Comparison of ENCODE assay signal across 14 cellular contexts in genomic region chr18:9835112-9835755, GRCh38. TPM values are rescaled to one million over a fixed set of nuclear protein-coding genes. Genes with fewer than 3 reads are reported as not detected.
A peak's percentile ranks its signal among the peaks of the same experiment; 100 is the strongest.
DNase-seq lines count a peak whose midpoint lies in the region; ATAC-seq and TF ChIP-seq lines count a peak whose summit lies in the region.
"Had no signal": no experiment of that assay in that cellular context is flagged by ENCODE, and none has a peak within 500 bp of the region (broad histone marks: within the 10 kb centered on the region; RNA-seq: fewer than 3 reads in every experiment).

No MANE protein-coding gene starts in this region.

- H3K36me3 ChIP-seq in HCT116 (ENCODE audit: control insufficient read depth in 1 of 2, insufficient read depth in 2 of 2, low read length in 2 of 2) (no peaks in the 10 kb centered on the region), hepatocyte (replicated peaks; ENCODE audit: insufficient read depth, low read depth) (no peaks in the 10 kb centered on the region)
- H3K36me3 ChIP-seq in naive thymus-derived CD4-positive, alpha-beta T cell (ENCODE audit: control insufficient read depth in 2 of 3, insufficient read depth in 3 of 3, low read length in 3 of 3): no peaks in the 10 kb centered on the region

- TF ChIP-seq CTCF in HCT116 (IDR thresholded peaks at IDR 0.05 in 2 of 3, conservative IDR thresholded peaks at IDR 0.05 in 1 of 3; ENCODE audit: borderline replicate concordance in 1 of 3, insufficient read depth in 1 of 3, low read depth in 2 of 3, low read length in 2 of 3) (no peak), hepatocyte (IDR thresholded peaks at IDR 0.05; ENCODE audit: poor library complexity) (no peak), progenitor cell of endocrine pancreas (IDR thresholded peaks at IDR 0.05; ENCODE audit: unreplicated experiment) (no peak)

- H3K27ac ChIP-seq in HCT116 (ENCODE audit: low read depth, low read length) (no peak overlapping the region), hepatocyte (peak overlapping the region; percentile 71)
- H3K27ac ChIP-seq in naive thymus-derived CD4-positive, alpha-beta T cell (ENCODE audit: low read depth, low read length): no peak overlapping the region
- H3K27ac ChIP-seq: SK-N-MC had no signal

- CTCF ChIA-PET in HCT116 (lab: Charles Lee): no interaction called here
- CTCF ChIA-PET in naive thymus-derived CD4-positive, alpha-beta T cell (lab: Charles Lee): no interaction called here

- no peak overlapping the region for H3K4me3 ChIP-seq in HCT116 (replicated peaks in 1 of 2; ENCODE audit: low read depth in 1 of 2, low read length in 2 of 2)
- H3K4me3 ChIP-seq in hepatocyte: no peak overlapping the region
- H3K4me3 ChIP-seq in naive thymus-derived CD4-positive, alpha-beta T cell (ENCODE audit: low read length): no peak overlapping the region

- ATAC-seq in HCT116 (no peak), GM19397 (IDR thresholded peaks at IDR 0.05; ENCODE audit: unreplicated experiment) (no peak)
- no peak for ATAC-seq in naive thymus-derived CD4-positive, alpha-beta T cell

- peaks cover 13% of the 10 kb centered on the region for H3K4me1 Mint-ChIP-seq in progenitor cell of endocrine pancreas (ENCODE audit: low read depth)
- no peaks in the 10 kb centered on the region for H3K4me1 Mint-ChIP-seq in naive thymus-derived CD4-positive, alpha-beta T cell
- H3K4me1 Mint-ChIP-seq: activated CD4-positive, alpha-beta T cell treated with anti-CD3 and anti-CD28 coated beads, Interleukin-2, amount 10 ng/mL, durations not matched to agents 24 days and 14 days; activated naive CD8-positive, alpha-beta T cell treated with anti-CD3 and anti-CD28 coated beads, Interleukin-2, amount 10 ng/mL, durations not matched to agents 7 days and 5 days; immature natural killer cell had no signal

- H3K79me2 ChIP-seq in HCT116 (ENCODE audit: insufficient read depth, low read length) (no peaks in the 10 kb centered on the region), hepatocyte (no peaks in the 10 kb centered on the region)

- H3K27me3 ChIP-seq in HCT116 (ENCODE audit: insufficient read depth, low read length) (no peaks in the 10 kb centered on the region), hepatocyte (no peaks in the 10 kb centered on the region)
- H3K27me3 ChIP-seq in naive thymus-derived CD4-positive, alpha-beta T cell (ENCODE audit: control insufficient read depth in 2 of 2, insufficient read depth in 2 of 2, low read length in 2 of 2): no peaks in the 10 kb centered on the region

- H2AFZ ChIP-seq in HCT116 (ENCODE audit: low read depth, low read length, poor library complexity, severe bottlenecking) (no peak overlapping the region), hepatocyte (no peak overlapping the region)

- H3K9me3 Mint-ChIP-seq in progenitor cell of endocrine pancreas (ENCODE audit: low read depth): no peaks in the 10 kb centered on the region
- H3K9me3 Mint-ChIP-seq in naive thymus-derived CD4-positive, alpha-beta T cell: no peaks in the 10 kb centered on the region
- H3K9me3 Mint-ChIP-seq: activated CD4-positive, alpha-beta T cell treated with anti-CD3 and anti-CD28 coated beads, Interleukin-2, amount 10 ng/mL, durations not matched to agents 24 days and 14 days; activated naive CD8-positive, alpha-beta T cell treated with anti-CD3 and anti-CD28 coated beads, Interleukin-2, amount 10 ng/mL, durations not matched to agents 7 days and 5 days; CD4-positive, alpha-beta T cell; immature natural killer cell had no signal

- intact Hi-C loops in HCT116 (cut with micrococcal nuclease): no loop called here
- intact Hi-C loops in naive thymus-derived CD4-positive, alpha-beta T cell (cut with micrococcal nuclease): no loop called here

- no peaks in the 10 kb centered on the region for H3K36me3 Mint-ChIP-seq in progenitor cell of endocrine pancreas (ENCODE audit: insufficient read depth)
- H3K36me3 Mint-ChIP-seq in naive thymus-derived CD4-positive, alpha-beta T cell: no peaks in the 10 kb centered on the region
- H3K36me3 Mint-ChIP-seq: activated naive CD8-positive, alpha-beta T cell treated with anti-CD3 and anti-CD28 coated beads, Interleukin-2, amount 10 ng/mL, durations not matched to agents 7 days and 5 days; immature natural killer cell had no signal

- DNase-seq in HCT116 (ENCODE audit: low read depth, low spot score) (no peak), NCI-H82 (lab: John Stamatoyannopoulos, UW) (peak; percentile 95), hepatocyte (ENCODE audit: low spot score) (peak; percentile 45), progenitor cell of endocrine pancreas (ENCODE audit: low spot score, unreplicated experiment) (no peak), C1 segment of cervical spinal cord (lab: John Stamatoyannopoulos, UW) (no peak)
- no peak for DNase-seq in naive thymus-derived CD4-positive, alpha-beta T cell
- no peak for DNase-seq in stimulated activated naive CD4-positive, alpha-beta T cell treated with Interleukin-2 at 50 U/mL for 16 hours (lab: John Stamatoyannopoulos, UW)
- DNase-seq: activated CD4-positive, alpha-beta T cell treated with anti-CD3 and anti-CD28 coated beads, Interleukin-2, amount 10 ng/mL, durations not matched to agents 24 days and 14 days; activated naive CD8-positive, alpha-beta T cell treated with anti-CD3 and anti-CD28 coated beads, Interleukin-2, amount 10 ng/mL, durations not matched to agents 7 days and 5 days; CD4-positive, alpha-beta T cell; immature natural killer cell; NCI-H226 had no signal

- H3K27me3 Mint-ChIP-seq in progenitor cell of endocrine pancreas: peaks cover 34% of the 10 kb centered on the region
- peaks cover 12 to 27% (median 17%) of the 10 kb centered on the region in 5 donors for H3K27me3 Mint-ChIP-seq in naive thymus-derived CD4-positive, alpha-beta T cell

- H3K9me2 ChIP-seq in HCT116 (ENCODE audit: insufficient read depth) (no peaks in the 10 kb centered on the region), hepatocyte (replicated peaks; ENCODE audit: insufficient read depth) (no peaks in the 10 kb centered on the region)

- H3K9me3 ChIP-seq in HCT116 (ENCODE audit: control insufficient read depth in 1 of 2, insufficient read depth in 1 of 2, low read depth in 1 of 2, low read length in 2 of 2): no peaks in the 10 kb centered on the region
- no peaks in the 10 kb centered on the region for H3K9me3 ChIP-seq in hepatocyte (ENCODE audit: low read depth)
- H3K9me3 ChIP-seq in naive thymus-derived CD4-positive, alpha-beta T cell (ENCODE audit: control insufficient read depth in 2 of 3, low read length in 3 of 3): no peaks in the 10 kb centered on the region

- 47% methylated on average over 11 of the region's 11 CpGs for WGBS in hepatocyte (ENCODE audit: low lambda C conversion rate, missing lambda C conversion rate)

- peak overlapping the region; percentile 81 for H3K27ac Mint-ChIP-seq in progenitor cell of endocrine pancreas
- no peak overlapping the region for H3K27ac Mint-ChIP-seq in naive thymus-derived CD4-positive, alpha-beta T cell
- H3K27ac Mint-ChIP-seq: activated CD4-positive, alpha-beta T cell treated with anti-CD3 and anti-CD28 coated beads, Interleukin-2, amount 10 ng/mL, durations not matched to agents 24 days and 14 days; activated naive CD8-positive, alpha-beta T cell treated with anti-CD3 and anti-CD28 coated beads, Interleukin-2, amount 10 ng/mL, durations not matched to agents 7 days and 5 days; CD4-positive, alpha-beta T cell; immature natural killer cell had no signal

- H3K4me1 ChIP-seq in HCT116 (ENCODE audit: control insufficient read depth in 1 of 2, insufficient read depth in 2 of 2, low read length in 2 of 2): peaks cover 34 to 39% of the 10 kb centered on the region in 2 experiments
- H3K4me1 ChIP-seq in hepatocyte (ENCODE audit: insufficient read depth): peaks cover 16% of the 10 kb centered on the region
- no peaks in the 10 kb centered on the region for H3K4me1 ChIP-seq in naive thymus-derived CD4-positive, alpha-beta T cell (ENCODE audit: control insufficient read depth in 2 of 2, insufficient read depth in 2 of 2, low read length in 2 of 2)

- TF ChIP-seq RAD21 in HCT116 (IDR thresholded peaks at IDR 0.05; ENCODE audit: low read depth): no peak

- no peak overlapping the region for H3K4me3 Mint-ChIP-seq in progenitor cell of endocrine pancreas (ENCODE audit: low read depth)
- H3K4me3 Mint-ChIP-seq in naive thymus-derived CD4-positive, alpha-beta T cell: no peak overlapping the region
- H3K4me3 Mint-ChIP-seq: activated CD4-positive, alpha-beta T cell treated with anti-CD3 and anti-CD28 coated beads, Interleukin-2, amount 10 ng/mL, durations not matched to agents 24 days and 14 days; activated naive CD8-positive, alpha-beta T cell treated with anti-CD3 and anti-CD28 coated beads, Interleukin-2, amount 10 ng/mL, durations not matched to agents 7 days and 5 days; CD4-positive, alpha-beta T cell; immature natural killer cell had no signal

- BruUV-seq in HCT116 (replicated peaks; lab: Mats Ljungman, UMichigan): no TSS peak

- H4K20me1 ChIP-seq in HCT116 (ENCODE audit: insufficient read depth) (no peaks in the 10 kb centered on the region), hepatocyte (ENCODE audit: insufficient read depth, poor library complexity, severe bottlenecking) (no peaks in the 10 kb centered on the region)

- no peak overlapping the region for H3K9ac ChIP-seq in HCT116 (ENCODE audit: low read length)

- POLR2A ChIA-PET in HCT116 (lab: Charles Lee): no interaction called here
- POLR2A ChIA-PET in naive thymus-derived CD4-positive, alpha-beta T cell (lab: Charles Lee): no interaction called here

- TF ChIP-seq POLR2A in HCT116 (IDR thresholded peaks at IDR 0.05; ENCODE audit: borderline replicate concordance, extremely low read depth, insufficient read depth, insufficient read length): no peak

- RAD21 ChIA-PET in HCT116 (lab: Charles Lee; ENCODE audit: low non-redundant PET in 1 of 2, low total read pairs in 2 of 2, uncharacterized antibody in 2 of 2, unreplicated experiment in 2 of 2): no interaction called here

- H3K4me2 ChIP-seq in HCT116 (ENCODE audit: low read length): 0 out of 2 replicates have a peak overlapping the region, but pooled peaks have one; percentile 12
- H3K4me2 ChIP-seq in hepatocyte: peak overlapping the region; percentile 32

TF ChIP-seq in HCT116, 20 proteins besides CTCF, POLR2A, EP300 and RAD21 (continues in another document):
- TF ChIP-seq SP1 (IDR thresholded peaks at IDR 0.05; ENCODE audit: low read depth) (no peak), ELF1 (IDR thresholded peaks at IDR 0.05; ENCODE audit: borderline replicate concordance, low read depth) (no peak), POLR2AphosphoS5 (IDR thresholded peaks at IDR 0.05; ENCODE audit: low read depth, low read length) (no peak), MAX (IDR thresholded peaks at IDR 0.05) (no peak)

RNA-seq across cellular contexts. Expression of gene TXNDC2, which starts 50.5 kb away (rescaled TPM):
- 0.12 TPM for total RNA-seq in HCT116 (2021; ENCODE audit: unreplicated experiment)
- 0.03 and 0.05 TPM in 2 replicates for polyA plus RNA-seq in HCT116 (2012)
- total RNA-seq in hepatocyte: 0.08 TPM in 1 of 2 replicates, not detected in the other
- 0.41 TPM in 1 of 2 replicates, not detected in the other for polyA plus RNA-seq in hepatocyte
- not detected in 2 replicates for total RNA-seq in progenitor cell of endocrine pancreas
- total RNA-seq in naive thymus-derived CD4-positive, alpha-beta T cell: under 1 TPM in 1 of 5 experiments, not detected in 4; 0.07 TPM
- not detected for polyA plus RNA-seq in naive thymus-derived CD4-positive, alpha-beta T cell
- total RNA-seq: activated CD4-positive, alpha-beta T cell treated with anti-CD3 and anti-CD28 coated beads, Interleukin-2, amount 10 ng/mL, durations not matched to agents 24 days and 14 days; activated naive CD8-positive, alpha-beta T cell treated with anti-CD3 and anti-CD28 coated beads, Interleukin-2, amount 10 ng/mL, durations not matched to agents 7 days and 5 days; CD4-positive, alpha-beta T cell had no signal
- polyA plus RNA-seq: immature natural killer cell had no signal

Comparison
In these comparisons a context has a peak if more than half of its experiments do, and no peak if none do; other contexts are left out.
1. DNase-seq: peak in NCI-H82 (single experiment) and hepatocyte (single experiment); none in HCT116 (single experiment), progenitor cell of endocrine pancreas (single experiment), naive thymus-derived CD4-positive, alpha-beta T cell (0 of 9), stimulated activated naive CD4-positive, alpha-beta T cell treated with Interleukin-2 at 50 U/mL for 16 hours (single experiment) and C1 segment of cervical spinal cord (0 of 14).